Comparison of ENCODE assay signal across 16 cellular contexts in genomic region chr16:84040823-84041391, GRCh38. TPM values are rescaled to one million over a fixed set of nuclear protein-coding genes. Genes with fewer than 3 reads are reported as not detected.
DNase-seq lines count a peak whose midpoint lies in the region; ATAC-seq and TF ChIP-seq lines count a peak whose summit lies in the region.
"Had no signal": no experiment of that assay in that cellular context is flagged by ENCODE, and none has a peak within 500 bp of the region (broad histone marks: within the 10 kb centered on the region; RNA-seq: fewer than 3 reads in every experiment).

No MANE protein-coding gene starts in this region.

- no peak overlapping the region for H3K27ac Mint-ChIP-seq in mesothelial cell of epicardium
- H3K27ac Mint-ChIP-seq in CD4-positive, alpha-beta memory T cell = no peak overlapping the region
- no peak overlapping the region for H3K27ac Mint-ChIP-seq in activated naive CD4-positive, alpha-beta T cell treated with anti-CD3 and anti-CD28 coated beads for 36 hours
- H3K27ac Mint-ChIP-seq: activated B cell treated with CpG ODN at 0.5 μM for 24 hours; activated T-cell treated with anti-CD3 and anti-CD28 coated beads, Interleukin-2, amount 50 U/mL, for 24 hours had no signal

- TF ChIP-seq CTCF in right atrium auricular region (IDR thresholded peaks at IDR 0.05) (no peak), RWPE2 (IDR thresholded peaks at IDR 0.05; ENCODE audit: poor library complexity, severe bottlenecking) (no peak), mesothelial cell of epicardium (IDR thresholded peaks at IDR 0.05; ENCODE audit: unreplicated experiment) (no peak)

- POLR2A ChIA-PET in CD4-positive, alpha-beta memory T cell (lab: Charles Lee; ENCODE audit: partially characterized antibody) = no interaction called here

- 74% methylated on average over 26 of the region's 26 CpGs for WGBS in right cardiac atrium

- intact Hi-C loops in right cardiac atrium (cut with DNase I) = no loop called here
- intact Hi-C loops in CD4-positive, alpha-beta memory T cell (cut with micrococcal nuclease) = no loop called here
- intact Hi-C loops in activated naive CD4-positive, alpha-beta T cell treated with anti-CD3 and anti-CD28 coated beads for 36 hours (cut with micrococcal nuclease) = loop anchor here (5.0 kb wide), 1 partner anchor 214 kb away; no protein-coding TSS in a partner anchor

- H3K4me3 ChIP-seq in right cardiac atrium (ENCODE audit: low read length) = no peak overlapping the region
- no peak overlapping the region for H3K4me3 ChIP-seq in right atrium auricular region
- no peak overlapping the region for H3K4me3 ChIP-seq in RWPE2 (ENCODE audit: severe bottlenecking)
- H3K4me3 ChIP-seq in CD4-positive, alpha-beta memory T cell (ENCODE audit: low read length in 2 of 2) = no peak overlapping the region
- H3K4me3 ChIP-seq: mucosa of descending colon had no signal

- ATAC-seq in right cardiac atrium (no peak), RWPE2 (ENCODE audit: low read depth) (peak; percentile 42), HG03175 (IDR thresholded peaks at IDR 0.05; ENCODE audit: unreplicated experiment) (no peak)
- ATAC-seq: mucosa of descending colon had no signal

- H3K27ac ChIP-seq in right cardiac atrium (ENCODE audit: low read length) (no peak overlapping the region), right atrium auricular region (no peak overlapping the region), RWPE2 (ENCODE audit: poor library complexity, severe bottlenecking) (no peak overlapping the region)
- no peak overlapping the region for H3K27ac ChIP-seq in CD4-positive, alpha-beta memory T cell (ENCODE audit: low read depth, low read length)
- H3K27ac ChIP-seq: brain microvascular endothelial cell had no signal

- no peaks in the 10 kb centered on the region for H3K36me3 ChIP-seq in right atrium auricular region
- H3K36me3 ChIP-seq in RWPE2 (ENCODE audit: low read depth) = no peaks in the 10 kb centered on the region
- no peaks in the 10 kb centered on the region for H3K36me3 ChIP-seq in CD4-positive, alpha-beta memory T cell (ENCODE audit: insufficient read depth, low read length)
- H3K36me3 ChIP-seq: brain microvascular endothelial cell had no signal

- H3K4me1 ChIP-seq in right cardiac atrium (ENCODE audit: control insufficient read depth, insufficient read depth, low read length) (peaks cover 2% of the 10 kb centered on the region), right atrium auricular region (peaks cover 0 to 8% of the 10 kb centered on the region in 2 donors), RWPE2 (ENCODE audit: insufficient read depth, poor library complexity, severe bottlenecking) (no peaks in the 10 kb centered on the region)
- no peaks in the 10 kb centered on the region for H3K4me1 ChIP-seq in CD4-positive, alpha-beta memory T cell (ENCODE audit: insufficient read depth, low read length)

- DNase-seq in right cardiac atrium (peak in 2 of 3 donors; percentile 36 to 41), right atrium auricular region (ENCODE audit: low spot score) (no peak), RWPE2 (ENCODE audit: low spot score) (no peak), foreskin melanocyte (peak; percentile 99), mesothelial cell of epicardium (ENCODE audit: low spot score in 2 of 2, unreplicated experiment in 2 of 2) (no peak)
- DNase-seq in CD4-positive, alpha-beta memory T cell = no peak
- DNase-seq in activated naive CD4-positive, alpha-beta T cell treated with anti-CD3 and anti-CD28 coated beads for 36 hours = no peak
- DNase-seq: activated B cell treated with CpG ODN at 0.5 μM for 24 hours; activated T-cell treated with anti-CD3 and anti-CD28 coated beads, Interleukin-2, amount 50 U/mL, for 24 hours; brain microvascular endothelial cell; NCI-H2227 treated with DMSO at 0.1 percent for 48 hours; small intestine; trophoblast cell had no signal

- H3K36me3 Mint-ChIP-seq in mesothelial cell of epicardium = no peaks in the 10 kb centered on the region
- no peaks in the 10 kb centered on the region for H3K36me3 Mint-ChIP-seq in CD4-positive, alpha-beta memory T cell
- no peaks in the 10 kb centered on the region for H3K36me3 Mint-ChIP-seq in activated naive CD4-positive, alpha-beta T cell treated with anti-CD3 and anti-CD28 coated beads for 36 hours (ENCODE audit: low read depth)

- H3K9me3 ChIP-seq in right cardiac atrium (ENCODE audit: control insufficient read depth, low read length) = no peaks in the 10 kb centered on the region
- H3K9me3 ChIP-seq in right atrium auricular region = peaks cover 0 to 7% of the 10 kb centered on the region in 2 donors
- H3K9me3 ChIP-seq in RWPE2 (ENCODE audit: severe bottlenecking) = peaks cover 2% of the 10 kb centered on the region
- no peaks in the 10 kb centered on the region for H3K9me3 ChIP-seq in CD4-positive, alpha-beta memory T cell (ENCODE audit: control insufficient read depth in 1 of 2, low read length in 2 of 2)
- H3K9me3 ChIP-seq: mucosa of descending colon had no signal

- no peaks in the 10 kb centered on the region for H3K27me3 ChIP-seq in right cardiac atrium (ENCODE audit: control insufficient read depth, insufficient read depth)
- H3K27me3 ChIP-seq in right atrium auricular region = no peaks in the 10 kb centered on the region
- peaks cover 48% of the 10 kb centered on the region for H3K27me3 ChIP-seq in RWPE2 (ENCODE audit: insufficient read depth, poor library complexity, severe bottlenecking)
- no peaks in the 10 kb centered on the region for H3K27me3 ChIP-seq in CD4-positive, alpha-beta memory T cell (ENCODE audit: insufficient read depth, low read length)

- H3K27me3 Mint-ChIP-seq in mesothelial cell of epicardium (ENCODE audit: low read depth) = peaks cover 60% of the 10 kb centered on the region
- peaks cover 0 to 6% of the 10 kb centered on the region in 2 donors for H3K27me3 Mint-ChIP-seq in CD4-positive, alpha-beta memory T cell
- peaks cover 24% of the 10 kb centered on the region for H3K27me3 Mint-ChIP-seq in activated naive CD4-positive, alpha-beta T cell treated with anti-CD3 and anti-CD28 coated beads for 36 hours (ENCODE audit: low read depth)

- CTCF ChIA-PET in CD4-positive, alpha-beta memory T cell (lab: Charles Lee; ENCODE audit: partially characterized antibody) = no interaction called here
- CTCF ChIA-PET in activated naive CD4-positive, alpha-beta T cell treated with anti-CD3 and anti-CD28 coated beads for 36 hours (lab: Charles Lee) = interaction anchor here (0.6 to 1.3 kb wide), 4 partner anchors 13 to 127 kb away, joined by 3 to 5 read pairs (median 4); no protein-coding TSS in a partner anchor

- no peak overlapping the region for H3K4me3 Mint-ChIP-seq in mesothelial cell of epicardium
- H3K4me3 Mint-ChIP-seq in CD4-positive, alpha-beta memory T cell = no peak overlapping the region
- H3K4me3 Mint-ChIP-seq in activated naive CD4-positive, alpha-beta T cell treated with anti-CD3 and anti-CD28 coated beads for 36 hours = no peak overlapping the region
- H3K4me3 Mint-ChIP-seq: activated B cell treated with CpG ODN at 0.5 μM for 24 hours; activated T-cell treated with anti-CD3 and anti-CD28 coated beads, Interleukin-2, amount 50 U/mL, for 24 hours had no signal

- H3K9me3 Mint-ChIP-seq in mesothelial cell of epicardium = peaks cover 2% of the 10 kb centered on the region
- H3K9me3 Mint-ChIP-seq in CD4-positive, alpha-beta memory T cell = peaks cover 0 to 5% (median 2%) of the 10 kb centered on the region in 8 donors
- H3K9me3 Mint-ChIP-seq in activated naive CD4-positive, alpha-beta T cell treated with anti-CD3 and anti-CD28 coated beads for 36 hours = peaks cover 5% of the 10 kb centered on the region
- H3K9me3 Mint-ChIP-seq: activated T-cell treated with anti-CD3 and anti-CD28 coated beads, Interleukin-2, amount 50 U/mL, for 24 hours had no signal

- peaks cover 16% of the 10 kb centered on the region for H3K4me1 Mint-ChIP-seq in mesothelial cell of epicardium
- H3K4me1 Mint-ChIP-seq in CD4-positive, alpha-beta memory T cell = peaks cover 2 to 14% (median 8%) of the 10 kb centered on the region in 4 donors
- H3K4me1 Mint-ChIP-seq in activated naive CD4-positive, alpha-beta T cell treated with anti-CD3 and anti-CD28 coated beads for 36 hours (ENCODE audit: low read depth) = peaks cover 5% of the 10 kb centered on the region
- H3K4me1 Mint-ChIP-seq: activated B cell treated with CpG ODN at 0.5 μM for 24 hours had no signal

RNA-seq across cellular contexts. Expression of gene SLC38A8, which starts 1.7 kb away (rescaled TPM):
- total RNA-seq in right cardiac atrium (under 1 TPM in 2 of 4 donors, not detected in 2; 0.21 to 0.29 TPM), right atrium auricular region (not detected), mesothelial cell of epicardium (not detected in 3 replicates)
- polyA plus RNA-seq in right cardiac atrium = not detected
- total RNA-seq in CD4-positive, alpha-beta memory T cell = not detected
- not detected for polyA plus RNA-seq in CD4-positive, alpha-beta memory T cell
- total RNA-seq in activated naive CD4-positive, alpha-beta T cell treated with anti-CD3 and anti-CD28 coated beads for 36 hours = not detected
- total RNA-seq: activated B cell treated with CpG ODN at 0.5 μM for 24 hours, endothelial cell of umbilical vein, mucosa of descending colon had no signal
- polyA plus RNA-seq: endothelial cell of umbilical vein had no signal

Comparison
In these comparisons a context has a peak if more than half of its experiments do, and no peak if none do; other contexts are left out.
1. DNase-seq: peak in right cardiac atrium (2 of 3) and foreskin melanocyte (single experiment); none in right atrium auricular region (single experiment), RWPE2 (single experiment), mesothelial cell of epicardium (0 of 2), CD4-positive, alpha-beta memory T cell (0 of 5) and activated naive CD4-positive, alpha-beta T cell treated with anti-CD3 and anti-CD28 coated beads for 36 hours (single experiment).